In the genomic region with DNA sequence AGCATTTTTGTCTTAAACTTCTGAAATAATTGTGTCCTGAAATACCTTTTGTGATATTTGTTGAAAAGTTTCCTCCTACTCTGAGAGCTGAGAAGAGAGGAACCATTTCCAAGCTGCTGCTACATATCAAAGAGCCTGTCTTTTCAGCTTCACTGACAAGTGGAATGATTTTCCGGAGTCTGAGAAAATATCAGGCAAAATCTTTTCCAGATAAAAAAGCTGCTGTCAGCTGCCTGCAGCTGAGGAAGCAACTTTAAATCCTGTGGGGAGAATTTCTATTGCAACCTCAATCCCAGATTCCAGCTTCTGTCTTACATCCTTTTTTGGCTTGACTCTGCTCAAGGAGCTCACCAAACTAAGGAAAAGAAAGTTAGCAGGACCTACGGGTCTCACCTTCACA, we compare ENCODE assay signal across 20 cellular contexts.
DNase-seq lines count a peak whose midpoint lies in the region; ATAC-seq and TF ChIP-seq lines count a peak whose summit lies in the region.
"Had no signal": no experiment of that assay in that cellular context is flagged by ENCODE, and none has a peak within 500 bp of the region (broad histone marks: within the 10 kb centered on the region; RNA-seq: fewer than 3 reads in every experiment).

No MANE protein-coding gene starts in this region.

- no peak for ATAC-seq in CD4-positive, alpha-beta T cell (ENCODE audit: poor library complexity)

- H3K79me2 ChIP-seq in PC-9 (ENCODE audit: low read depth) = no peaks in the 10 kb centered on the region

- POLR2A ChIA-PET in PC-9 (lab: Charles Lee; ENCODE audit: unreplicated experiment) = no interaction called here
- POLR2A ChIA-PET in CD4-positive, alpha-beta T cell (lab: Charles Lee) = no interaction called here

- no peaks in the 10 kb centered on the region for H3K36me3 Mint-ChIP-seq in CD4-positive, alpha-beta T cell (ENCODE audit: low read depth)
- H3K36me3 Mint-ChIP-seq: CD14-positive monocyte had no signal

- no peaks in the 10 kb centered on the region for H4K20me1 ChIP-seq in PC-9 (ENCODE audit: insufficient read depth)
- H4K20me1 ChIP-seq: BLaER1 treated with 17β-estradiol and CSF1 and Interleukin-3, amounts not matched to agents 10 nM and 100 nM had no signal

- intact Hi-C loops in PC-9 (cut with micrococcal nuclease; ENCODE audit: unreplicated experiment) = no loop called here
- intact Hi-C loops in CD4-positive, alpha-beta T cell (cut with DNase I, micrococcal nuclease) = no loop called here

- H3F3A ChIP-seq in PC-9 (ENCODE audit: insufficient read depth, low read depth) = no peaks in the 10 kb centered on the region

- TF ChIP-seq CTCF in PC-9 (conservative IDR thresholded peaks at IDR 0.05) = no peak
- no peak for TF ChIP-seq CTCF in CD4-positive, alpha-beta T cell (IDR thresholded peaks at IDR 0.05)

- no peak overlapping the region for H3K4me3 ChIP-seq in PC-9
- H3K4me3 ChIP-seq: BLaER1 treated with 17β-estradiol and CSF1 and Interleukin-3, amounts not matched to agents 10 nM and 100 nM; HAP-1 had no signal

- no peaks in the 10 kb centered on the region for H3K4me1 ChIP-seq in PC-9 (replicated peaks; ENCODE audit: insufficient read depth)
- H3K4me1 ChIP-seq: BE2C; BLaER1 treated with 17β-estradiol and CSF1 and Interleukin-3, amounts not matched to agents 10 nM and 100 nM; HAP-1 had no signal

- H2AFZ ChIP-seq in PC-9 = no peak overlapping the region

- no peaks in the 10 kb centered on the region for H3K27me3 ChIP-seq in PC-9 (ENCODE audit: insufficient read depth, low read depth)
- no peaks in the 10 kb centered on the region for H3K27me3 ChIP-seq in CD4-positive, alpha-beta T cell (ENCODE audit: control insufficient read depth, insufficient read depth, low read length)
- H3K27me3 ChIP-seq: BE2C; BLaER1 treated with 17β-estradiol and CSF1 and Interleukin-3, amounts not matched to agents 10 nM and 100 nM had no signal

- no peaks in the 10 kb centered on the region for H3K36me3 ChIP-seq in PC-9 (ENCODE audit: low read depth)
- H3K36me3 ChIP-seq: BE2C; BLaER1 treated with 17β-estradiol and CSF1 and Interleukin-3, amounts not matched to agents 10 nM and 100 nM; HAP-1 had no signal

- H3K27me3 Mint-ChIP-seq in CD4-positive, alpha-beta T cell = no peaks in the 10 kb centered on the region
- H3K27me3 Mint-ChIP-seq: CD4-positive, alpha-beta memory T cell had no signal

- peaks cover 12% of the 10 kb centered on the region for H3K9me3 Mint-ChIP-seq in CD4-positive, alpha-beta T cell

- no peak overlapping the region for H3K4me2 ChIP-seq in PC-9
- H3K4me2 ChIP-seq: BLaER1 treated with 17β-estradiol and CSF1 and Interleukin-3, amounts not matched to agents 10 nM and 100 nM had no signal

- H3K4me3 Mint-ChIP-seq in CD4-positive, alpha-beta T cell = no peak overlapping the region
- H3K4me3 Mint-ChIP-seq: CD14-positive monocyte; CD4-positive, alpha-beta memory T cell; HFFc6 had no signal

- DNase-seq in NCI-H1417 (lab: John Stamatoyannopoulos, UW) (peak in 2 of 3 experiments; percentile 2 to 26), NCI-H1417 treated with DMSO at 0.1 percent for 48 hours (lab: John Stamatoyannopoulos, UW) (no peak), amniotic epithelial cell (ENCODE audit: low read depth) (peak; percentile 21), putamen (ENCODE audit: low spot score) (peak; percentile 74), PC-9 (no peak), NCI-H2029 (lab: John Stamatoyannopoulos, UW) (no peak)
- no peak for DNase-seq in CD4-positive, alpha-beta T cell
- DNase-seq: AML-193, BE2C, Calu3, COR-L47, DMS79 treated with DMSO at 0.1 percent for 48 hours, GF-D8, GOT3, HFFc6 had no signal

- H3K27ac ChIP-seq in PC-9 = no peak overlapping the region
- H3K27ac ChIP-seq in CD4-positive, alpha-beta T cell (ENCODE audit: low read depth, low read length) = no peak overlapping the region
- H3K27ac ChIP-seq: 22Rv1; BLaER1 treated with 17β-estradiol and CSF1 and Interleukin-3, amounts not matched to agents 10 nM and 100 nM had no signal

- no TSS peak for BruUV-seq in PC-9 (replicated peaks; lab: Mats Ljungman, UMichigan)

- H3K9me2 ChIP-seq in PC-9 (ENCODE audit: insufficient read depth) = no peaks in the 10 kb centered on the region

- H3K9me3 ChIP-seq in PC-9 (ENCODE audit: insufficient read depth, low read depth) = no peaks in the 10 kb centered on the region
- H3K9me3 ChIP-seq in CD4-positive, alpha-beta T cell (ENCODE audit: control insufficient read depth, low read length) = peaks cover 4% of the 10 kb centered on the region
- H3K9me3 ChIP-seq: BE2C; BLaER1 treated with 17β-estradiol and CSF1 and Interleukin-3, amounts not matched to agents 10 nM and 100 nM; HAP-1 had no signal

- CTCF ChIA-PET in PC-9 (lab: Charles Lee) = no interaction called here
- CTCF ChIA-PET in CD4-positive, alpha-beta T cell (lab: Charles Lee) = no interaction called here

- H3K4me1 Mint-ChIP-seq in CD4-positive, alpha-beta T cell (ENCODE audit: low read depth) = no peaks in the 10 kb centered on the region
- H3K4me1 Mint-ChIP-seq: CD14-positive monocyte; CD4-positive, alpha-beta memory T cell had no signal

- no peak overlapping the region for H3K27ac Mint-ChIP-seq in CD4-positive, alpha-beta T cell
- H3K27ac Mint-ChIP-seq: CD14-positive monocyte; CD4-positive, alpha-beta memory T cell; HFFc6 had no signal

Comparison
In these comparisons a context has a peak if more than half of its experiments do, and no peak if none do; other contexts are left out.
1. DNase-seq: peak in NCI-H1417 (2 of 3), amniotic epithelial cell (single experiment) and putamen (single experiment); none in NCI-H1417 treated with DMSO at 0.1 percent for 48 hours (single experiment), PC-9 (0 of 2), NCI-H2029 (single experiment) and CD4-positive, alpha-beta T cell (0 of 10).